Comparison of ENCODE assay signal across 31 cellular contexts in the genomic region with DNA sequence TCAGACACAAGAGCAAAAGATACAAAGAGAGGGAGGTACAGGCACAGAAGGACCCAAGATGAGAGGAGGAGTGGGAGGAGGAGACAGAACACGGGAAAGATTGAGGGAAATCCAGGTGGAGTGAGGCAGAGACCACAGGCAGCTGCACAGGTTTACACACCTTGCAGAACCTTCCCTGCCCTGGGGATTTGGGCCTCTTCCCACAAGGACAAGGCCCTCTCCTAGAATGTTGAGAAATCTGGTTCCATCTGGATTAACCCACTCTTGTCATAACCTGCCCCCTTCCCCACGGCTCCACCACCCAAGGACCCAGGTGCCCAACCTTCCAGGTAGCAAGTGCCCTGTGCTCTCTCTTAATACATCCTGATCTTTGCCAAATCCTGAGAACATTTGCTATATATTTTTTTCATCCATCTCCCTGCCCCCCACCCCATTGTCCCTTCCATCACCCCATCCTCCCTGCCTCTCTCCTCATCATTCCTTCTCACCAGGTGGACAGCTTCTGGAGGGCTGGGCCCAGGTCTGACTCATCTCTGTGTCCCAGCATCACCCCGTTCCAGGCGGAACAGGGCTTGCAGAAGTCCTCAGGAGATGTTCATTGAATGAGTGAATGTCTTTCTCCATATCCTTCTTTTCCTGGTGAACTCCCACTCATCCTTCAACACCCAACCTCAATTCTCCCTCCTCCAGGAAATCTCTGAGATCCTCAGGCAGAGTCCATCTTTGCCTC. TPM values are rescaled to one million over a fixed set of nuclear protein-coding genes. Genes with fewer than 3 reads are reported as not detected.
"Had no signal": no experiment of that assay in that cellular context is flagged by ENCODE, and none has a peak within 500 bp of the region (broad histone marks: within the 10 kb centered on the region; RNA-seq: fewer than 3 reads in every experiment).

No MANE protein-coding gene starts in this region.

- H3K36me3 Mint-ChIP-seq: activated naive CD8-positive, alpha-beta T cell treated with anti-CD3 and anti-CD28 coated beads, Interleukin-2, amount 10 ng/mL, durations not matched to agents 7 days and 5 days; memory B cell; stimulated activated memory B cell treated with anti-CD40 and anti-IgM and Interleukin-4, amounts not matched to agents 10 μg/mL and 1 μg/mL and 100 μg/mL, for 72 hours had no signal

- H2AFZ ChIP-seq: parathyroid adenoma had no signal

- H3K9me3 ChIP-seq: gastrocnemius medialis, mucosa of descending colon, right lobe of liver, stomach, suprapubic skin, tibial nerve, uterus had no signal

- H3K27me3 ChIP-seq: right lobe of liver had no signal

- H3K4me1 Mint-ChIP-seq: activated B cell treated with CpG ODN at 0.5 μM for 24 hours; activated CD4-positive, alpha-beta T cell treated with anti-CD3 and anti-CD28 coated beads for 36 hours; stimulated activated memory B cell treated with anti-CD40 and anti-IgM and Interleukin-4, amounts not matched to agents 10 μg/mL and 1 μg/mL and 100 μg/mL, for 72 hours had no signal

- H3K27ac ChIP-seq: gastrocnemius medialis, parathyroid adenoma, right lobe of liver, stomach, suprapubic skin, tibial nerve, uterus had no signal

- H3K4me3 ChIP-seq: gastrocnemius medialis, mucosa of descending colon, right lobe of liver, smooth muscle cell, stomach, suprapubic skin, tibial nerve, uterus had no signal

- H3K36me3 ChIP-seq: gastrocnemius medialis, right lobe of liver, stomach, suprapubic skin, tibial nerve, uterus had no signal

- H3K4me2 ChIP-seq: smooth muscle cell had no signal

- H3K4me3 Mint-ChIP-seq: activated B cell treated with CpG ODN at 0.5 μM for 24 hours; activated CD4-positive, alpha-beta T cell treated with anti-CD3 and anti-CD28 coated beads for 36 hours; activated naive CD8-positive, alpha-beta T cell treated with anti-CD3 and anti-CD28 coated beads, Interleukin-2, amount 10 ng/mL, durations not matched to agents 7 days and 5 days; activated T-cell treated with anti-CD3 and anti-CD28 coated beads, Interleukin-2, amount 50 U/mL, for 4 hours; memory B cell; nephron progenitor cell; stimulated activated memory B cell treated with anti-CD40 and anti-IgM and Interleukin-4, amounts not matched to agents 10 μg/mL and 1 μg/mL and 100 μg/mL, for 72 hours; T-helper 1 cell treated with Interleukin-12 subunit alpha and Interleukin-12 subunit beta and Interleukin-4 antibody, amounts not matched to agents 30 μg/mL and 1 μg/mL, for 36 hours had no signal

- DNase-seq: activated B cell treated with CpG ODN at 0.5 μM for 24 hours; activated CD4-positive, alpha-beta T cell treated with anti-CD3 and anti-CD28 coated beads for 36 hours; activated CD4-positive, alpha-beta T cell treated with anti-CD3 and anti-CD28 coated beads, Interleukin-2, amount 50 U/mL, for 48 hours; activated CD8-positive, alpha-beta memory T cell treated with anti-CD3 and anti-CD28 coated beads, Interleukin-2, amount 50 U/mL, for 48 hours; activated naive CD4-positive, alpha-beta T cell treated with Interleukin-2 at 50 U/mL for 16 hours; activated naive CD8-positive, alpha-beta T cell treated with anti-CD3 and anti-CD28 coated beads, Interleukin-2, amount 10 ng/mL, durations not matched to agents 7 days and 5 days; activated T-cell treated with anti-CD3 and anti-CD28 coated beads, Interleukin-2, amount 50 U/mL, for 4 hours; amniotic stem cell; cortex of kidney; erythroblast; gastrocnemius medialis; head of caudate nucleus; hypothalamus; mucosa of descending colon; nephron progenitor cell; nucleus accumbens; stimulated activated CD4-positive, alpha-beta T cell treated with anti-CD3 and anti-CD28 coated beads, Interleukin-15, amount 100 ng/mL, for 24 hours; stomach; uterus had no signal

- H3K27ac Mint-ChIP-seq: activated B cell treated with CpG ODN at 0.5 μM for 24 hours; activated CD4-positive, alpha-beta T cell treated with anti-CD3 and anti-CD28 coated beads for 36 hours; activated naive CD8-positive, alpha-beta T cell treated with anti-CD3 and anti-CD28 coated beads, Interleukin-2, amount 10 ng/mL, durations not matched to agents 7 days and 5 days; activated T-helper 2 cell treated with anti-CD3 and anti-CD28 coated beads, Interferon-gamma antibody, Interleukin-2, Interleukin-4, amounts not matched to agents 10 μg/mL and 5 μg/mL and 100 μg/mL, durations not matched to agents 14 hours and 24 hours and 36 hours; memory B cell; nephron progenitor cell; stimulated activated memory B cell treated with anti-CD40 and anti-IgM and Interleukin-4, amounts not matched to agents 10 μg/mL and 1 μg/mL and 100 μg/mL, for 72 hours; T-helper 1 cell treated with Interleukin-12 subunit alpha and Interleukin-12 subunit beta and Interleukin-4 antibody, amounts not matched to agents 30 μg/mL and 1 μg/mL, for 36 hours had no signal

- H3K4me1 ChIP-seq: gastrocnemius medialis, parathyroid adenoma, right lobe of liver, stomach, tibial nerve, uterus had no signal

- H3K9me3 Mint-ChIP-seq: activated B cell treated with CpG ODN at 0.5 μM for 24 hours; activated naive CD8-positive, alpha-beta T cell treated with anti-CD3 and anti-CD28 coated beads, Interleukin-2, amount 10 ng/mL, durations not matched to agents 7 days and 5 days; activated T-cell treated with anti-CD3 and anti-CD28 coated beads, Interleukin-2, amount 50 U/mL, for 4 hours; activated T-helper 2 cell treated with anti-CD3 and anti-CD28 coated beads, Interferon-gamma antibody, Interleukin-2, Interleukin-4, amounts not matched to agents 10 μg/mL and 5 μg/mL and 100 μg/mL, durations not matched to agents 14 hours and 24 hours and 36 hours; memory B cell; nephron progenitor cell; stimulated activated memory B cell treated with anti-CD40 and anti-IgM and Interleukin-4, amounts not matched to agents 10 μg/mL and 1 μg/mL and 100 μg/mL, for 72 hours; T-helper 1 cell treated with Interleukin-12 subunit alpha and Interleukin-12 subunit beta and Interleukin-4 antibody, amounts not matched to agents 30 μg/mL and 1 μg/mL, for 36 hours had no signal

- H3K9ac ChIP-seq: parathyroid adenoma had no signal

- H3K79me2 ChIP-seq: parathyroid adenoma had no signal

RNA-seq across cellular contexts. Expression of a gene that starts 8.8 kb away (rescaled TPM):
- total RNA-seq: activated B cell treated with CpG ODN at 0.5 μM for 24 hours; activated CD4-positive, alpha-beta T cell treated with anti-CD3 and anti-CD28 coated beads for 36 hours; activated CD8-positive, alpha-beta memory T cell treated with anti-CD3 and anti-CD28 coated beads for 36 hours; activated naive CD8-positive, alpha-beta T cell treated with anti-CD3 and anti-CD28 coated beads, Interleukin-2, amount 10 ng/mL, durations not matched to agents 7 days and 5 days; activated T-cell treated with anti-CD3 and anti-CD28 coated beads, Interleukin-2, amount 50 U/mL, for 4 hours; activated T-helper 2 cell treated with anti-CD3 and anti-CD28 coated beads, Interferon-gamma antibody, Interleukin-2, Interleukin-4, amounts not matched to agents 10 μg/mL and 5 μg/mL and 100 μg/mL, durations not matched to agents 14 hours and 24 hours and 36 hours; cerebellum; gastrocnemius medialis; liver; mucosa of descending colon; right lobe of liver; stomach had no signal
- polyA plus RNA-seq: liver, smooth muscle cell had no signal

RNA-seq across cellular contexts. Expression of a gene that starts 9.3 kb away (rescaled TPM):
- total RNA-seq: activated B cell treated with CpG ODN at 0.5 μM for 24 hours; activated CD4-positive, alpha-beta T cell treated with anti-CD3 and anti-CD28 coated beads for 36 hours; activated CD8-positive, alpha-beta memory T cell treated with anti-CD3 and anti-CD28 coated beads for 36 hours; activated naive CD8-positive, alpha-beta T cell treated with anti-CD3 and anti-CD28 coated beads, Interleukin-2, amount 10 ng/mL, durations not matched to agents 7 days and 5 days; activated T-cell treated with anti-CD3 and anti-CD28 coated beads, Interleukin-2, amount 50 U/mL, for 4 hours; activated T-helper 2 cell treated with anti-CD3 and anti-CD28 coated beads, Interferon-gamma antibody, Interleukin-2, Interleukin-4, amounts not matched to agents 10 μg/mL and 5 μg/mL and 100 μg/mL, durations not matched to agents 14 hours and 24 hours and 36 hours; liver had no signal

RNA-seq across cellular contexts. Expression of a gene that starts 16.2 kb away (rescaled TPM):
- total RNA-seq: activated B cell treated with CpG ODN at 0.5 μM for 24 hours; activated CD4-positive, alpha-beta T cell treated with anti-CD3 and anti-CD28 coated beads for 36 hours; activated CD8-positive, alpha-beta memory T cell treated with anti-CD3 and anti-CD28 coated beads for 36 hours; activated naive CD8-positive, alpha-beta T cell treated with anti-CD3 and anti-CD28 coated beads, Interleukin-2, amount 10 ng/mL, durations not matched to agents 7 days and 5 days; activated T-helper 2 cell treated with anti-CD3 and anti-CD28 coated beads, Interferon-gamma antibody, Interleukin-2, Interleukin-4, amounts not matched to agents 10 μg/mL and 5 μg/mL and 100 μg/mL, durations not matched to agents 14 hours and 24 hours and 36 hours; cerebellum; gastrocnemius medialis; right lobe of liver had no signal

RNA-seq across cellular contexts. Expression of a gene that starts 24.6 kb away (rescaled TPM):
- total RNA-seq: activated B cell treated with CpG ODN at 0.5 μM for 24 hours; activated CD4-positive, alpha-beta T cell treated with anti-CD3 and anti-CD28 coated beads for 36 hours; activated CD8-positive, alpha-beta memory T cell treated with anti-CD3 and anti-CD28 coated beads for 36 hours; activated naive CD8-positive, alpha-beta T cell treated with anti-CD3 and anti-CD28 coated beads, Interleukin-2, amount 10 ng/mL, durations not matched to agents 7 days and 5 days; activated T-cell treated with anti-CD3 and anti-CD28 coated beads, Interleukin-2, amount 50 U/mL, for 4 hours; activated T-helper 2 cell treated with anti-CD3 and anti-CD28 coated beads, Interferon-gamma antibody, Interleukin-2, Interleukin-4, amounts not matched to agents 10 μg/mL and 5 μg/mL and 100 μg/mL, durations not matched to agents 14 hours and 24 hours and 36 hours; cerebellum; gastrocnemius medialis; liver; right lobe of liver; stomach; tibial nerve; uterus had no signal
- polyA plus RNA-seq: liver had no signal

RNA-seq across cellular contexts. Expression of a gene that starts 26.5 kb away (rescaled TPM):
- total RNA-seq: activated B cell treated with CpG ODN at 0.5 μM for 24 hours; activated CD4-positive, alpha-beta T cell treated with anti-CD3 and anti-CD28 coated beads for 36 hours; activated CD8-positive, alpha-beta memory T cell treated with anti-CD3 and anti-CD28 coated beads for 36 hours; activated naive CD8-positive, alpha-beta T cell treated with anti-CD3 and anti-CD28 coated beads, Interleukin-2, amount 10 ng/mL, durations not matched to agents 7 days and 5 days; activated T-cell treated with anti-CD3 and anti-CD28 coated beads, Interleukin-2, amount 50 U/mL, for 4 hours; activated T-helper 2 cell treated with anti-CD3 and anti-CD28 coated beads, Interferon-gamma antibody, Interleukin-2, Interleukin-4, amounts not matched to agents 10 μg/mL and 5 μg/mL and 100 μg/mL, durations not matched to agents 14 hours and 24 hours and 36 hours; cerebellum; gastrocnemius medialis; liver; mucosa of descending colon; right lobe of liver; smooth muscle cell; stomach had no signal
- polyA plus RNA-seq: liver had no signal
